Comparison of ENCODE assay signal across 19 cellular contexts in the genomic region with DNA sequence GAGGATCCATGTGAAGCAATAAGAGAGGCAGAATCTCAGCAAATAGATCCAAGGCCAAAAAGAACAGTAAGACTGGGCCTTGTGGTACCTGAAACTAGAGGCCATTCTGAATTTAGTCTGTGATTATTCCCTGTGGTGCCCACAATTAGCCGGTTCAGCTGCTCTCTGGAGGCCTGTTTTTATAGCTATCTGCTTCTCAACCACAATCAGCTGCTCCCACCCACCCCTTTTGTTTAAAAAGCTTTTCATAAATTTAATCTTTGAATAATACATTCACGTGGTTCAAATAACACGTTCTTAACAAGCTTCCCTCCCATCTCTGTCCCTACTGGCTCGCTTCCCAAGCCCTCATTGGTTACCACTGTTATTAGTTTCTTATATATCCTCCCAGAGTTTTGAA.
"Had no signal": no experiment of that assay in that cellular context is flagged by ENCODE, and none has a peak within 500 bp of the region (broad histone marks: within the 10 kb centered on the region; RNA-seq: fewer than 3 reads in every experiment).

No MANE protein-coding gene starts in this region.

- DNase-seq: activated CD4-positive, alpha-beta T cell treated with anti-CD3 and anti-CD28 coated beads, Interleukin-2, amount 50 U/mL, for 4 hours; activated naive CD8-positive, alpha-beta T cell treated with anti-CD3 and anti-CD28 coated beads for 36 hours; activated T-cell treated with anti-CD3 and anti-CD28 coated beads for 4 hours; amniotic stem cell; effector CD4-positive, alpha-beta T cell; heart left ventricle; left ventricle myocardium superior; naive B cell; right cardiac atrium; stomach; T-helper 17 cell; upper lobe of left lung had no signal

- H3K27me3 ChIP-seq: heart left ventricle, neural progenitor cell, upper lobe of left lung had no signal

- H3K4me1 ChIP-seq: esophagus muscularis mucosa, gastroesophageal sphincter, heart left ventricle, prostate gland, stomach, upper lobe of left lung had no signal

- H2AFZ ChIP-seq: neural progenitor cell had no signal

- H3K4me3 ChIP-seq: esophagus muscularis mucosa, gastroesophageal sphincter, heart left ventricle, neural progenitor cell, prostate gland, skin epidermis, stomach, thoracic aorta, upper lobe of left lung had no signal

- H3K9me3 ChIP-seq: esophagus muscularis mucosa, gastroesophageal sphincter, heart left ventricle, prostate gland, stomach, thoracic aorta, upper lobe of left lung had no signal

- H3K36me3 ChIP-seq: esophagus muscularis mucosa, gastroesophageal sphincter, heart left ventricle, neural progenitor cell, prostate gland, stomach, upper lobe of left lung had no signal

- H3K4me2 ChIP-seq: neural progenitor cell had no signal

- H3K9ac ChIP-seq: neural progenitor cell had no signal

- H3K27ac ChIP-seq: esophagus muscularis mucosa, gastroesophageal sphincter, heart left ventricle, neural progenitor cell, prostate gland, skin epidermis, stomach, thoracic aorta, upper lobe of left lung, VCaP had no signal
